Comparison of ENCODE assay signal across 8 cellular contexts in the genomic region with DNA sequence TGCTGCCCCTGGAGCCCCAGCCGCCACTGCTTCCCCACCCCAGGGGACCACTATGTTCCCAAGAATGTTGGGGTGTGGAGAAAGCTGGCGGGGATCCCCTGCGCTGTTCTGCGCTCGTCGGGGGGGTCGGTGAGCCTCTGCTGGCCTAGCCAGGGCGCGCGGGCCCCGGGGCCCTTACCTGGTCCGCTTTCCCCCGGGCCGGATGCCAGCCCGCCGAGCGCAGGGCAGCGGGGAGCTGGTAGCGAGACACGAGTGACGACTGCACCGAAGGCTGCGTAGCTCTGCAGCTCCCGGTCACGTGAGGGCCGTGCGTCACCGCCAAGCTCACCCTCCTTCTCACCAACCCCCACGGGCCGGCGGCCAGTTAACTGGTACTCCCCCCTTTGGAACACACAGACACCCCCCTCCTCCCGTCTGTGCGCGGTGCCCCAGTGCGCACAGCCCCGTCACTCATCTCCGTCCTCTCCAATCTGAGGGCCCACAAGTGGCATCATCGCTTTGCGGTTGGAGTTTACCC. TPM values are rescaled to one million over a fixed set of nuclear protein-coding genes. Genes with fewer than 3 reads are reported as not detected.
DNase-seq lines count a peak whose midpoint lies in the region; ATAC-seq, FAIRE-seq and TF ChIP-seq lines count a peak whose summit lies in the region.

A gene (minus strand): TSS at position 254 of the 517 bp plus-strand sequence. CDS start 897 bp downstream, outside the sequence.

- FAIRE-seq in HTR-8/SVneo (lab: Jason Lieb, UNC) = no peak

- H3K4me1 ChIP-seq in A673 (ENCODE audit: insufficient read depth, low read length, poor library complexity, severe bottlenecking) (no peaks in the 10 kb centered on the region), Peyer's patch (no peaks in the 10 kb centered on the region), ectodermal cell (ENCODE audit: control insufficient read depth, insufficient read depth, low read length) (no peaks in the 10 kb centered on the region), uterus (no peaks in the 10 kb centered on the region)

- H3K4me3 ChIP-seq in A673 (ENCODE audit: low read depth, low read length, poor library complexity, severe bottlenecking) (peak within 1 kb of the TSS; percentile 55), Peyer's patch (peak within 1 kb of the TSS in 2 of 4 donors; percentile 21 to 36), ectodermal cell (ENCODE audit: insufficient read depth, low read depth, low read length) (peak within 1 kb of the TSS; percentile 60), uterus (peak within 1 kb of the TSS; percentile 12 to 37)

- H3K9me3 ChIP-seq in A673 (ENCODE audit: low read depth, low read length, poor library complexity, severe bottlenecking) = no peaks in the 10 kb centered on the region
- no peaks in the 10 kb centered on the region for H3K9me3 ChIP-seq in Peyer's patch
- no peaks in the 10 kb centered on the region for H3K9me3 ChIP-seq in ectodermal cell (ENCODE audit: control insufficient read depth, low read length)
- H3K9me3 ChIP-seq in uterus = no peaks in the 10 kb centered on the region

- intact Hi-C loops in A673 (cut with micrococcal nuclease; ENCODE audit: unreplicated experiment) (loop anchor here (5.0 kb wide), 1 partner anchor 93 kb away; no protein-coding TSS in a partner anchor), uterus (cut with DNase I; ENCODE audit: low total_unique reads) (no loop called here)

- no peaks in the 10 kb centered on the region for H3K36me3 ChIP-seq in A673 (ENCODE audit: insufficient read depth, low read length, poor library complexity, severe bottlenecking)
- H3K36me3 ChIP-seq in Peyer's patch = no peaks in the 10 kb centered on the region
- no peaks in the 10 kb centered on the region for H3K36me3 ChIP-seq in ectodermal cell (ENCODE audit: control insufficient read depth, insufficient read depth, low read length)
- no peaks in the 10 kb centered on the region for H3K36me3 ChIP-seq in uterus

- POLR2A ChIA-PET in A673 (lab: Charles Lee; ENCODE audit: low non-redundant PET) = interaction anchor here (0.6 kb wide), 1 partner anchor 39 kb away, joined by 3 read pairs; no protein-coding TSS in a partner anchor

- TF ChIP-seq POLR2A in Peyer's patch (IDR thresholded peaks at IDR 0.05) (no peak), uterus (IDR thresholded peaks at IDR 0.05) (peak in 1 of 2 donors; percentile 28)

- WGBS in ectodermal cell, 2 experiments = 1% methylated on average over 34 to 39 of the region's 39 CpGs

- ATAC-seq in HG03460 (IDR thresholded peaks at IDR 0.05; ENCODE audit: unreplicated experiment) (no peak), HG03565 (IDR thresholded peaks at IDR 0.05; ENCODE audit: unreplicated experiment) (no peak)

- DNase-seq in A673 (ENCODE audit: low spot score) (peak; percentile 75), HTR-8/SVneo (ENCODE audit: insufficient read length, low spot score) (peak; percentile 26), Peyer's patch (peak in 2 of 3 donors; percentile 43 to 47), myocyte (ENCODE audit: low read depth) (peak; percentile 3), uterus (peak; percentile 46 to 51)

- no peak within 1 kb of the TSS for H3K27ac ChIP-seq in A673 (ENCODE audit: low read depth, low read length, poor library complexity, severe bottlenecking)
- no peak within 1 kb of the TSS for H3K27ac ChIP-seq in Peyer's patch
- H3K27ac ChIP-seq in ectodermal cell (ENCODE audit: insufficient read depth, low read depth, low read length, poor library complexity, severe bottlenecking) = no peak within 1 kb of the TSS
- no peak within 1 kb of the TSS for H3K27ac ChIP-seq in uterus

- H3K27me3 ChIP-seq in A673 (replicated peaks; ENCODE audit: insufficient read depth, low read depth, low read length, poor library complexity) = no peaks in the 10 kb centered on the region
- no peaks in the 10 kb centered on the region for H3K27me3 ChIP-seq in Peyer's patch
- no peaks in the 10 kb centered on the region for H3K27me3 ChIP-seq in ectodermal cell (ENCODE audit: control insufficient read depth, insufficient read depth, low read length, poor library complexity, severe bottlenecking)
- H3K27me3 ChIP-seq in uterus = no peaks in the 10 kb centered on the region

- no peak for TF ChIP-seq CTCF in A673 (conservative IDR thresholded peaks at IDR 0.05; ENCODE audit: low read depth, low read length)
- no peak for TF ChIP-seq CTCF in Peyer's patch (IDR thresholded peaks at IDR 0.05)
- no peak for TF ChIP-seq CTCF in uterus (IDR thresholded peaks at IDR 0.05)

- CTCF ChIA-PET in A673 (lab: Charles Lee) = no interaction called here

- BruUV-seq in A673 (replicated peaks; lab: Mats Ljungman, UMichigan) = no TSS peak

RNA-seq across cellular contexts. Expression of the gene that starts here (rescaled TPM):
- 104 and 105 TPM in 2 replicates for total RNA-seq in A673 (2021)
- 1 to 10 TPM; 1.2 to 5.0 (median 2.3) TPM for total RNA-seq in Peyer's patch
- polyA plus RNA-seq in ectodermal cell (2013, experiment 1 of 4) = 64.8 TPM
- polyA plus RNA-seq in ectodermal cell (2013, experiment 2 of 4) = 49.2 TPM
- polyA plus RNA-seq in ectodermal cell (2013, experiment 3 of 4) = 47.9 TPM
- 57.2 TPM for polyA plus RNA-seq in ectodermal cell (2013, experiment 4 of 4)
- total RNA-seq in myocyte = 1.3 and 1.7 TPM in 2 replicates
- not detected for polyA plus RNA-seq in myocyte (2012)
- total RNA-seq in uterus = 10 to 100 TPM in 1 of 4 donors, 1 to 10 TPM in 2, not detected in 1; 3.6 to 12.1 (median 8.9) TPM

Comparison
In these comparisons a context has a peak if more than half of its experiments do, and no peak if none do; other contexts are left out.
1. DNase-seq: peak in every context shown above with its lines; median percentile 75 in A673; 48 in uterus; 45 in Peyer's patch; 26 in HTR-8/SVneo; 3 in myocyte.